In genomic region chr9:73080110-73080683, GRCh38 we compare ENCODE assay signal across 13 cellular contexts.
DNase-seq lines count a peak whose midpoint lies in the region; ATAC-seq and TF ChIP-seq lines count a peak whose summit lies in the region.
"Had no signal": no experiment of that assay in that cellular context is flagged by ENCODE, and none has a peak within 500 bp of the region (broad histone marks: within the 10 kb centered on the region; RNA-seq: fewer than 3 reads in every experiment).

No MANE protein-coding gene starts in this region.

- H3K9ac ChIP-seq in mesenchymal stem cell (ENCODE audit: low read length), result no peak overlapping the region

- H4K8ac ChIP-seq in mesenchymal stem cell (ENCODE audit: low read length), result peak overlapping the region; percentile 49

- H3K79me1 ChIP-seq in mesenchymal stem cell (replicated peaks; ENCODE audit: low read length, poor library complexity, severe bottlenecking), result no peaks in the 10 kb centered on the region

- H3K4me3 Mint-ChIP-seq in type B pancreatic cell, result peak overlapping the region; percentile 78
- no peak overlapping the region for H3K4me3 Mint-ChIP-seq in activated T-cell treated with anti-CD3 and anti-CD28 coated beads, Interleukin-2, amount 50 U/mL, for 24 hours

- no peak overlapping the region for H3K18ac ChIP-seq in mesenchymal stem cell (ENCODE audit: low read depth in 1 of 2, low read length in 2 of 2)

- WGBS in mesenchymal stem cell, result 75% methylated on average over 3 of the region's 3 CpGs

- no peak overlapping the region for H3K4ac ChIP-seq in mesenchymal stem cell (ENCODE audit: low read depth in 1 of 2, low read length in 2 of 2)

- no peaks in the 10 kb centered on the region for H3K9me3 ChIP-seq in mesenchymal stem cell (ENCODE audit: control insufficient read depth, low read length)
- H3K9me3 ChIP-seq: heart right ventricle had no signal

- H3K4me1 Mint-ChIP-seq in type B pancreatic cell (ENCODE audit: unreplicated experiment), result peaks cover 17% of the 10 kb centered on the region
- no peaks in the 10 kb centered on the region for H3K4me1 Mint-ChIP-seq in activated T-cell treated with anti-CD3 and anti-CD28 coated beads, Interleukin-2, amount 50 U/mL, for 24 hours (ENCODE audit: low read depth)

- peaks cover 0 to 5% of the 10 kb centered on the region in 2 experiments for H3K27me3 ChIP-seq in mesenchymal stem cell (ENCODE audit: control insufficient read depth in 1 of 2, insufficient read depth in 1 of 2, low read length in 2 of 2)

- no peak overlapping the region for H2AFZ ChIP-seq in mesenchymal stem cell (ENCODE audit: low read depth, low read length)

- H3K23ac ChIP-seq in mesenchymal stem cell (ENCODE audit: low read length in 2 of 2), result no peak overlapping the region

- H3K4me3 ChIP-seq in HFF-Myc (replicated peaks; ENCODE audit: low read depth, low read length) (no peak overlapping the region), mesenchymal stem cell (ENCODE audit: insufficient read depth in 1 of 2, low read depth in 1 of 2, low read length in 2 of 2) (no peak overlapping the region)
- H3K4me3 ChIP-seq: coronary artery, heart right ventricle had no signal

- no peak overlapping the region for H2BK15ac ChIP-seq in mesenchymal stem cell (ENCODE audit: low read depth, poor library complexity, severe bottlenecking)

- H3K27ac Mint-ChIP-seq in type B pancreatic cell, result peak overlapping the region; percentile 97
- H3K27ac Mint-ChIP-seq in activated T-cell treated with anti-CD3 and anti-CD28 coated beads, Interleukin-2, amount 50 U/mL, for 24 hours, result no peak overlapping the region

- no peak overlapping the region for H2BK5ac ChIP-seq in mesenchymal stem cell (ENCODE audit: low read depth, low read length, poor library complexity, severe bottlenecking)

- H2AK5ac ChIP-seq in mesenchymal stem cell (ENCODE audit: low read length, severe bottlenecking), result no peak overlapping the region

- H3K4me2 ChIP-seq in mesenchymal stem cell (ENCODE audit: low read length, poor library complexity, severe bottlenecking), result no peak overlapping the region

- DNase-seq in HFF-Myc (ENCODE audit: extremely low read depth, low read depth) (peak; percentile 16), astrocyte of the hippocampus (ENCODE audit: low read depth, low spot score) (peak; percentile 25), mesenchymal stem cell (no peak), type B pancreatic cell (ENCODE audit: extremely low spot score, unreplicated experiment) (no peak), nucleus accumbens (lab: John Stamatoyannopoulos, UW) (no peak)
- DNase-seq in activated T-cell treated with anti-CD3 and anti-CD28 coated beads, Interleukin-2, amount 50 U/mL, for 24 hours, result no peak
- DNase-seq: anterior cingulate cortex, erythroblast, heart right ventricle, NCI-H774 had no signal

- no peak for ATAC-seq in HG03342 (IDR thresholded peaks at IDR 0.05; ENCODE audit: unreplicated experiment)
- ATAC-seq: heart right ventricle had no signal

- H3K27ac ChIP-seq in mesenchymal stem cell (ENCODE audit: low read length, poor library complexity, severe bottlenecking), result no peak overlapping the region
- H3K27ac ChIP-seq: coronary artery, heart right ventricle, RWPE1 had no signal

- H3K14ac ChIP-seq in mesenchymal stem cell (ENCODE audit: low read length in 2 of 2), result no peak overlapping the region

- no peaks in the 10 kb centered on the region for H3K9me3 Mint-ChIP-seq in type B pancreatic cell
- no peaks in the 10 kb centered on the region for H3K9me3 Mint-ChIP-seq in activated T-cell treated with anti-CD3 and anti-CD28 coated beads, Interleukin-2, amount 50 U/mL, for 24 hours

- TF ChIP-seq CTCF in HFF-Myc (IDR thresholded peaks at IDR 0.05; ENCODE audit: low read depth, low read length, missing control alignments), result no peak
- TF ChIP-seq CTCF in type B pancreatic cell (conservative IDR thresholded peaks at IDR 0.05), result no peak

- H3K4me1 ChIP-seq in mesenchymal stem cell (ENCODE audit: control insufficient read depth, insufficient read depth, low read depth, low read length), result peaks cover 2% of the 10 kb centered on the region

- H3K36me3 Mint-ChIP-seq in type B pancreatic cell, result no peaks in the 10 kb centered on the region
- no peaks in the 10 kb centered on the region for H3K36me3 Mint-ChIP-seq in activated T-cell treated with anti-CD3 and anti-CD28 coated beads, Interleukin-2, amount 50 U/mL, for 24 hours (ENCODE audit: low read depth)

- H2BK12ac ChIP-seq in mesenchymal stem cell (ENCODE audit: low read length in 2 of 2), result no peak overlapping the region

- H2BK120ac ChIP-seq in mesenchymal stem cell (ENCODE audit: low read depth, low read length), result no peak overlapping the region

- H3K36me3 ChIP-seq in mesenchymal stem cell (ENCODE audit: control insufficient read depth in 1 of 2, insufficient read depth in 2 of 2, low read depth in 1 of 2, low read length in 2 of 2), result no peaks in the 10 kb centered on the region
- H3K36me3 ChIP-seq: heart right ventricle had no signal

- no peaks in the 10 kb centered on the region for H3K27me3 Mint-ChIP-seq in type B pancreatic cell
- H3K27me3 Mint-ChIP-seq in activated T-cell treated with anti-CD3 and anti-CD28 coated beads, Interleukin-2, amount 50 U/mL, for 24 hours, result peaks cover 10% of the 10 kb centered on the region

- no peak overlapping the region for H4K91ac ChIP-seq in mesenchymal stem cell (ENCODE audit: low read length)

Comparison
In these comparisons a context has a peak if more than half of its experiments do, and no peak if none do; other contexts are left out.
1. DNase-seq: peak in HFF-Myc (single experiment) and astrocyte of the hippocampus (single experiment); none in mesenchymal stem cell (single experiment), type B pancreatic cell (single experiment), nucleus accumbens (0 of 56) and activated T-cell treated with anti-CD3 and anti-CD28 coated beads, Interleukin-2, amount 50 U/mL, for 24 hours (single experiment).